In genomic region chr6:152472325-152472724, GRCh38 we compare ENCODE assay signal across 25 cellular contexts.
DNase-seq lines count a peak whose midpoint lies in the region; ATAC-seq, FAIRE-seq and TF ChIP-seq lines count a peak whose summit lies in the region.
"Had no signal": no experiment of that assay in that cellular context is flagged by ENCODE, and none has a peak within 500 bp of the region (broad histone marks: within the 10 kb centered on the region; RNA-seq: fewer than 3 reads in every experiment).

No MANE protein-coding gene starts in this region.

- H3K9ac ChIP-seq in GM23248: peak overlapping the region; percentile 66
- H3K9ac ChIP-seq in astrocyte (ENCODE audit: low read length): no peak overlapping the region
- H3K9ac ChIP-seq: KMS-11, parathyroid adenoma had no signal

- peaks cover 5% of the 10 kb centered on the region for H3K36me3 Mint-ChIP-seq in astrocyte (ENCODE audit: low read depth, unreplicated experiment)
- H3K36me3 Mint-ChIP-seq: activated naive CD4-positive, alpha-beta T cell treated with anti-CD3 and anti-CD28 coated beads, Interleukin-2, amount 50 U/mL, for 24 hours; mesothelial cell of epicardium; natural killer cell treated with Interleukin-12 subunit alpha and Interleukin-12 subunit beta and Interleukin-15 and Interleukin-18, amount 100 ng/mL, for 72 hours had no signal

- no peaks in the 10 kb centered on the region for H3K27me3 Mint-ChIP-seq in astrocyte (ENCODE audit: low read depth, unreplicated experiment)
- H3K27me3 Mint-ChIP-seq: effector memory CD8-positive, alpha-beta T cell; natural killer cell treated with Interleukin-12 subunit alpha and Interleukin-12 subunit beta and Interleukin-15 and Interleukin-18, amount 100 ng/mL, for 72 hours had no signal

- H3K27ac ChIP-seq in GM23248: peak overlapping the region; percentile 57; the same call in 1 of the 2 replicates
- H3K27ac ChIP-seq in astrocyte (ENCODE audit: low read depth, low read length): no peak overlapping the region
- H3K27ac ChIP-seq in tibial artery: peak overlapping the region in 1 of 2 donors; percentile 40
- H3K27ac ChIP-seq in uterus: no peak overlapping the region
- H3K27ac ChIP-seq: body of pancreas, KMS-11, parathyroid adenoma, SJCRH30 had no signal

- no peak for FAIRE-seq in astrocyte (lab: Jason Lieb, UNC)
- FAIRE-seq: GM12878 had no signal

- H3K9me2 ChIP-seq in GM23248 (ENCODE audit: insufficient read depth): no peaks in the 10 kb centered on the region

- H3K4me1 ChIP-seq in GM23248 (ENCODE audit: insufficient read depth): peaks cover 21% of the 10 kb centered on the region
- no peaks in the 10 kb centered on the region for H3K4me1 ChIP-seq in astrocyte (ENCODE audit: insufficient read depth, low read length)
- peaks cover 0 to 8% (median 0%) of the 10 kb centered on the region in 4 donors for H3K4me1 ChIP-seq in tibial artery
- no peaks in the 10 kb centered on the region for H3K4me1 ChIP-seq in uterus
- H3K4me1 ChIP-seq: body of pancreas, parathyroid adenoma had no signal

- intact Hi-C loops in tibial artery (cut with DNase I; ENCODE audit: low total_unique reads) (no loop called here), uterus (cut with DNase I; ENCODE audit: low total_unique reads) (no loop called here)

- H3K4me2 ChIP-seq in GM23248 (ENCODE audit: unreplicated experiment) (peak overlapping the region; percentile 82), astrocyte (ENCODE audit: low read length) (peak overlapping the region; percentile 47)
- H3K4me2 ChIP-seq: GM23338, KMS-11 had no signal

- H3K9me3 ChIP-seq in GM23248 (ENCODE audit: low read depth): no peaks in the 10 kb centered on the region
- no peaks in the 10 kb centered on the region for H3K9me3 ChIP-seq in astrocyte (ENCODE audit: insufficient read depth, low read depth, low read length)
- no peaks in the 10 kb centered on the region for H3K9me3 ChIP-seq in tibial artery
- no peaks in the 10 kb centered on the region for H3K9me3 ChIP-seq in uterus
- H3K9me3 ChIP-seq: body of pancreas, sigmoid colon, SJCRH30 had no signal

- ATAC-seq in GM21717 (IDR thresholded peaks at IDR 0.05; ENCODE audit: unreplicated experiment) (no peak), HG03378 (IDR thresholded peaks at IDR 0.05; ENCODE audit: unreplicated experiment) (no peak)
- ATAC-seq: body of pancreas; effector memory CD8-positive, alpha-beta T cell; GM12878; GM23338; left colon; natural killer cell treated with Interleukin-12 subunit alpha and Interleukin-12 subunit beta and Interleukin-15 and Interleukin-18, amount 100 ng/mL, for 72 hours; Panc1 had no signal

- no peak overlapping the region for H3K27ac Mint-ChIP-seq in astrocyte (ENCODE audit: unreplicated experiment)
- H3K27ac Mint-ChIP-seq: activated CD4-positive, alpha-beta T cell treated with anti-CD3 and anti-CD28 coated beads, Interleukin-2, amount 10 ng/mL, durations not matched to agents 7 days and 5 days; activated naive CD4-positive, alpha-beta T cell treated with anti-CD3 and anti-CD28 coated beads, Interleukin-2, amount 50 U/mL, for 24 hours; B cell; effector memory CD8-positive, alpha-beta T cell; GM23338; natural killer cell treated with Interleukin-12 subunit alpha and Interleukin-12 subunit beta and Interleukin-15 and Interleukin-18, amount 100 ng/mL, for 72 hours had no signal

- no peak for TF ChIP-seq POLR2A in uterus (IDR thresholded peaks at IDR 0.05)

- H3K9me3 Mint-ChIP-seq in astrocyte (ENCODE audit: unreplicated experiment): peaks cover 3% of the 10 kb centered on the region
- H3K9me3 Mint-ChIP-seq: activated CD4-positive, alpha-beta T cell treated with anti-CD3 and anti-CD28 coated beads, Interleukin-2, amount 10 ng/mL, durations not matched to agents 7 days and 5 days; effector memory CD8-positive, alpha-beta T cell; GM23338 had no signal

- peak overlapping the region; percentile 72 for H3K4me3 ChIP-seq in GM23248
- H3K4me3 ChIP-seq in astrocyte (ENCODE audit: insufficient read depth, low read depth, low read length): no peak overlapping the region
- peak overlapping the region; percentile 34 for H3K4me3 ChIP-seq in kidney epithelial cell (ENCODE audit: low read depth, low read length)
- peak overlapping the region; percentile 41 to 48 for H3K4me3 ChIP-seq in tibial artery
- H3K4me3 ChIP-seq in uterus: no peak overlapping the region
- H3K4me3 ChIP-seq: body of pancreas, GM12878, GM23338, SJCRH30 had no signal

- in situ Hi-C loops in GM23248 (cut with MboI): no loop called here

- H3K4me1 Mint-ChIP-seq in astrocyte (ENCODE audit: low read depth, unreplicated experiment): peaks cover 6% of the 10 kb centered on the region
- H3K4me1 Mint-ChIP-seq: activated CD4-positive, alpha-beta T cell treated with anti-CD3 and anti-CD28 coated beads, Interleukin-2, amount 10 ng/mL, durations not matched to agents 7 days and 5 days; activated naive CD4-positive, alpha-beta T cell treated with anti-CD3 and anti-CD28 coated beads, Interleukin-2, amount 50 U/mL, for 24 hours; B cell; GM23338 had no signal

- DNase-seq in GM23248: peak; percentile 65
- no peak for DNase-seq in astrocyte (ENCODE audit: low read depth)
- DNase-seq in kidney epithelial cell (ENCODE audit: low read depth): no peak
- DNase-seq in tibial artery: no peak
- DNase-seq in uterus: no peak
- DNase-seq: activated CD4-positive, alpha-beta T cell treated with anti-CD3 and anti-CD28 coated beads, Interleukin-2, amount 10 ng/mL, durations not matched to agents 7 days and 5 days; body of pancreas; effector memory CD8-positive, alpha-beta T cell; glutamatergic neuron; left colon; MV-4-11; NCI-H1930; sigmoid colon; SJCRH30 had no signal

- H2AFZ ChIP-seq in GM23248: peak overlapping the region; percentile 90
- H2AFZ ChIP-seq in astrocyte (ENCODE audit: low read depth, low read length): no peak overlapping the region
- H2AFZ ChIP-seq: GM23338, parathyroid adenoma had no signal

- 8 to 11% methylated on average over 7 of the region's 7 CpGs for WGBS in GM23248 (ENCODE audit: low coverage in 1 of 2, low lambda C conversion rate in 2 of 2, missing lambda C conversion rate in 2 of 2), 2 experiments

- H3K4me3 Mint-ChIP-seq in astrocyte (ENCODE audit: unreplicated experiment): no peak overlapping the region
- H3K4me3 Mint-ChIP-seq: activated CD4-positive, alpha-beta T cell treated with anti-CD3 and anti-CD28 coated beads, Interleukin-2, amount 10 ng/mL, durations not matched to agents 7 days and 5 days; activated naive CD4-positive, alpha-beta T cell treated with anti-CD3 and anti-CD28 coated beads, Interleukin-2, amount 50 U/mL, for 24 hours; B cell; effector memory CD8-positive, alpha-beta T cell; GM23338; natural killer cell treated with Interleukin-12 subunit alpha and Interleukin-12 subunit beta and Interleukin-15 and Interleukin-18, amount 100 ng/mL, for 72 hours had no signal

- H3K27me3 ChIP-seq in GM23248 (replicated peaks; ENCODE audit: insufficient read depth) (no peaks in the 10 kb centered on the region), astrocyte (ENCODE audit: insufficient read depth, low read length) (no peaks in the 10 kb centered on the region), kidney epithelial cell (ENCODE audit: control insufficient read depth, insufficient read depth, low read length) (no peaks in the 10 kb centered on the region), tibial artery (no peaks in the 10 kb centered on the region), uterus (no peaks in the 10 kb centered on the region)
- H3K27me3 ChIP-seq: body of pancreas, sigmoid colon, SJCRH30 had no signal

- H4K20me1 ChIP-seq in GM23248 (ENCODE audit: insufficient read depth) (no peaks in the 10 kb centered on the region), astrocyte (ENCODE audit: insufficient read depth, low read length) (no peaks in the 10 kb centered on the region)

- no peaks in the 10 kb centered on the region for H3K36me3 ChIP-seq in GM23248 (ENCODE audit: low read depth)
- no peaks in the 10 kb centered on the region for H3K36me3 ChIP-seq in astrocyte (ENCODE audit: insufficient read depth, low read length)
- no peaks in the 10 kb centered on the region for H3K36me3 ChIP-seq in kidney epithelial cell (ENCODE audit: control insufficient read depth, insufficient read depth, low read length)
- H3K36me3 ChIP-seq in tibial artery: no peaks in the 10 kb centered on the region
- H3K36me3 ChIP-seq in uterus: no peaks in the 10 kb centered on the region
- H3K36me3 ChIP-seq: sigmoid colon, SJCRH30 had no signal

- TF ChIP-seq CTCF in astrocyte (IDR thresholded peaks at IDR 0.05; ENCODE audit: insufficient read depth, low read depth, low read length): no peak
- no peak for TF ChIP-seq CTCF in kidney epithelial cell (IDR thresholded peaks at IDR 0.05; ENCODE audit: insufficient read depth, low read length, poor library complexity, severe bottlenecking)
- no peak for TF ChIP-seq CTCF in tibial artery (IDR thresholded peaks at IDR 0.05)
- no peak for TF ChIP-seq CTCF in uterus (IDR thresholded peaks at IDR 0.05)

- H3K79me2 ChIP-seq in GM23248 (ENCODE audit: insufficient read depth) (no peaks in the 10 kb centered on the region), astrocyte (ENCODE audit: insufficient read depth, low read length) (no peaks in the 10 kb centered on the region)
- H3K79me2 ChIP-seq: parathyroid adenoma had no signal

- H3F3A ChIP-seq in GM23248 (ENCODE audit: insufficient read depth): peaks cover 12% of the 10 kb centered on the region; the same call in 1 of the 2 replicates

Comparison
In these comparisons a context has a peak if more than half of its experiments do, and no peak if none do; other contexts are left out.
1. H3K4me3 ChIP-seq: peak in GM23248 (single experiment), kidney epithelial cell (single experiment) and tibial artery (2 of 2); none in astrocyte (single experiment) and uterus (0 of 2).